30 cellular contexts compared by ENCODE assay signal in genomic region chr5:131987251-131987650, GRCh38. TPM values are rescaled to one million over a fixed set of nuclear protein-coding genes. Genes with fewer than 3 reads are reported as not detected.
"Had no signal": no experiment of that assay in that cellular context is flagged by ENCODE, and none has a peak within 500 bp of the region (broad histone marks: within the 10 kb centered on the region; RNA-seq: fewer than 3 reads in every experiment).

No MANE protein-coding gene starts in this region.

- DNase-seq: activated CD4-positive, alpha-beta T cell treated with anti-CD3 and anti-CD28 coated beads for 36 hours; activated CD4-positive, CD25-positive, alpha-beta regulatory T cell; activated CD8-positive, alpha-beta memory T cell treated with anti-CD3 and anti-CD28 coated beads, Interleukin-2, amount 10 ng/mL, durations not matched to agents 7 days and 5 days; activated CD8-positive, alpha-beta T cell treated with anti-CD3 and anti-CD28 coated beads, Interleukin-2, amount 10 ng/mL, durations not matched to agents 7 days and 5 days; activated effector memory CD4-positive, alpha-beta T cell treated with anti-CD3 and anti-CD28 coated beads, Interleukin-2, amount 50 U/mL, for 16 hours; activated naive CD4-positive, alpha-beta T cell treated with anti-CD3 and anti-CD28 coated beads, Interleukin-2, amount 10 ng/mL, durations not matched to agents 7 days and 5 days; activated naive CD8-positive, alpha-beta T cell treated with anti-CD3 and anti-CD28 coated beads, Interleukin-2, amount 50 U/mL, for 24 hours; anterior cingulate cortex; body of pancreas; effector CD4-positive, alpha-beta T cell; foreskin keratinocyte; heart left ventricle; left ventricle myocardium inferior; mucosa of descending colon; right lobe of liver; stimulated activated CD4-positive, alpha-beta T cell treated with anti-CD3 and anti-CD28 coated beads, Interleukin-4, amount 100 ng/mL, for 1 hour; stimulated activated naive CD8-positive, alpha-beta T cell treated with anti-CD3 and anti-CD28 coated beads, Interleukin-15, amount 100 ng/mL, for 72 hours; T-helper 1 cell; tibial artery; upper lobe of right lung had no signal

- H3K9me3 Mint-ChIP-seq: activated naive CD4-positive, alpha-beta T cell treated with anti-CD3 and anti-CD28 coated beads, Interleukin-2, amount 10 ng/mL, durations not matched to agents 7 days and 5 days; activated naive CD8-positive, alpha-beta T cell treated with anti-CD3 and anti-CD28 coated beads, Interleukin-2, amount 50 U/mL, for 24 hours; dendritic cell treated with granulocyte-macrophage colony-stimulating factor and Interleukin-4, amounts not matched to agents 40 ng/mL and 50 ng/mL, for 4 days; natural killer cell treated with Interleukin-12 subunit alpha and Interleukin-12 subunit beta and Interleukin-15 and Interleukin-18, amount 100 ng/mL, for 72 hours; stimulated activated naive CD8-positive, alpha-beta T cell treated with anti-CD3 and anti-CD28 coated beads, Interleukin-15, amount 100 ng/mL, for 72 hours had no signal

- H3K27me3 ChIP-seq: body of pancreas, esophagus muscularis mucosa, heart left ventricle, neutrophil, right lobe of liver, tibial artery, upper lobe of right lung had no signal

- H3K4me3 ChIP-seq: body of pancreas, esophagus muscularis mucosa, heart left ventricle, left ventricle myocardium inferior, mucosa of descending colon, right lobe of liver, tibial artery, upper lobe of right lung had no signal

- H3K27ac Mint-ChIP-seq: activated CD4-positive, alpha-beta T cell treated with anti-CD3 and anti-CD28 coated beads for 36 hours; activated CD8-positive, alpha-beta memory T cell treated with anti-CD3 and anti-CD28 coated beads, Interleukin-2, amount 10 ng/mL, durations not matched to agents 7 days and 5 days; activated naive CD4-positive, alpha-beta T cell treated with anti-CD3 and anti-CD28 coated beads, Interleukin-2, amount 10 ng/mL, durations not matched to agents 7 days and 5 days; activated naive CD8-positive, alpha-beta T cell treated with anti-CD3 and anti-CD28 coated beads, Interleukin-2, amount 50 U/mL, for 24 hours; dendritic cell treated with granulocyte-macrophage colony-stimulating factor and Interleukin-4, amounts not matched to agents 40 ng/mL and 50 ng/mL, for 4 days; natural killer cell treated with Interleukin-12 subunit alpha and Interleukin-12 subunit beta and Interleukin-15 and Interleukin-18, amount 100 ng/mL, for 72 hours; progenitor cell of endocrine pancreas; stimulated activated naive CD8-positive, alpha-beta T cell treated with anti-CD3 and anti-CD28 coated beads, Interleukin-15, amount 100 ng/mL, for 72 hours had no signal

- H3K27ac ChIP-seq: body of pancreas, esophagus muscularis mucosa, foreskin keratinocyte, heart left ventricle, left ventricle myocardium inferior, neutrophil, right lobe of liver, tibial artery, upper lobe of right lung had no signal

- H3K36me3 Mint-ChIP-seq: activated CD8-positive, alpha-beta memory T cell treated with anti-CD3 and anti-CD28 coated beads, Interleukin-2, amount 10 ng/mL, durations not matched to agents 7 days and 5 days; activated naive CD4-positive, alpha-beta T cell treated with anti-CD3 and anti-CD28 coated beads, Interleukin-2, amount 10 ng/mL, durations not matched to agents 7 days and 5 days; natural killer cell treated with Interleukin-12 subunit alpha and Interleukin-12 subunit beta and Interleukin-15 and Interleukin-18, amount 100 ng/mL, for 72 hours had no signal

- H3K4me1 ChIP-seq: body of pancreas, foreskin keratinocyte, heart left ventricle, right lobe of liver had no signal

- H3K4me3 Mint-ChIP-seq: activated CD4-positive, alpha-beta T cell treated with anti-CD3 and anti-CD28 coated beads for 36 hours; activated CD8-positive, alpha-beta memory T cell treated with anti-CD3 and anti-CD28 coated beads, Interleukin-2, amount 10 ng/mL, durations not matched to agents 7 days and 5 days; activated CD8-positive, alpha-beta T cell treated with anti-CD3 and anti-CD28 coated beads, Interleukin-2, amount 10 ng/mL, durations not matched to agents 7 days and 5 days; activated naive CD4-positive, alpha-beta T cell treated with anti-CD3 and anti-CD28 coated beads, Interleukin-2, amount 10 ng/mL, durations not matched to agents 7 days and 5 days; activated naive CD8-positive, alpha-beta T cell treated with anti-CD3 and anti-CD28 coated beads, Interleukin-2, amount 50 U/mL, for 24 hours; dendritic cell treated with granulocyte-macrophage colony-stimulating factor and Interleukin-4, amounts not matched to agents 40 ng/mL and 50 ng/mL, for 4 days; natural killer cell treated with Interleukin-12 subunit alpha and Interleukin-12 subunit beta and Interleukin-15 and Interleukin-18, amount 100 ng/mL, for 72 hours; stimulated activated naive CD8-positive, alpha-beta T cell treated with anti-CD3 and anti-CD28 coated beads, Interleukin-15, amount 100 ng/mL, for 72 hours had no signal

- ATAC-seq: activated CD4-positive, alpha-beta T cell treated with anti-CD3 and anti-CD28 coated beads for 36 hours; activated CD8-positive, alpha-beta memory T cell treated with anti-CD3 and anti-CD28 coated beads, Interleukin-2, amount 10 ng/mL, durations not matched to agents 7 days and 5 days; activated CD8-positive, alpha-beta T cell treated with anti-CD3 and anti-CD28 coated beads, Interleukin-2, amount 10 ng/mL, durations not matched to agents 7 days and 5 days; activated naive CD8-positive, alpha-beta T cell treated with anti-CD3 and anti-CD28 coated beads, Interleukin-2, amount 50 U/mL, for 24 hours; body of pancreas; foreskin keratinocyte; heart left ventricle; mucosa of descending colon; right lobe of liver; stimulated activated naive CD8-positive, alpha-beta T cell treated with anti-CD3 and anti-CD28 coated beads, Interleukin-15, amount 100 ng/mL, for 72 hours had no signal

- H3K36me3 ChIP-seq: esophagus muscularis mucosa, heart left ventricle, left ventricle myocardium inferior, neutrophil, right lobe of liver, tibial artery, upper lobe of right lung had no signal

- H3K9me3 ChIP-seq: body of pancreas, esophagus muscularis mucosa, heart left ventricle, left ventricle myocardium inferior, mucosa of descending colon, neutrophil, right lobe of liver, tibial artery, upper lobe of right lung had no signal

- H3K27me3 Mint-ChIP-seq: activated CD4-positive, alpha-beta T cell treated with anti-CD3 and anti-CD28 coated beads for 36 hours; activated CD8-positive, alpha-beta memory T cell treated with anti-CD3 and anti-CD28 coated beads, Interleukin-2, amount 10 ng/mL, durations not matched to agents 7 days and 5 days; activated naive CD8-positive, alpha-beta T cell treated with anti-CD3 and anti-CD28 coated beads, Interleukin-2, amount 50 U/mL, for 24 hours; stimulated activated naive CD8-positive, alpha-beta T cell treated with anti-CD3 and anti-CD28 coated beads, Interleukin-15, amount 100 ng/mL, for 72 hours had no signal

RNA-seq across cellular contexts. Expression of gene ACSL6, which starts 24.2 kb away (rescaled TPM):
- total RNA-seq: osteocyte had no signal

RNA-seq across cellular contexts. Expression of gene MEIKIN, which starts 41.8 kb away (rescaled TPM):
- total RNA-seq: activated CD4-positive, alpha-beta T cell treated with anti-CD3 and anti-CD28 coated beads for 36 hours; activated CD8-positive, alpha-beta memory T cell treated with anti-CD3 and anti-CD28 coated beads, Interleukin-2, amount 10 ng/mL, durations not matched to agents 7 days and 5 days; activated CD8-positive, alpha-beta T cell treated with anti-CD3 and anti-CD28 coated beads, Interleukin-2, amount 10 ng/mL, durations not matched to agents 7 days and 5 days; cerebellum; esophagus muscularis mucosa; foreskin keratinocyte; left ventricle myocardium inferior; lung microvascular endothelial cell; mucosa of descending colon; myocyte; natural killer cell treated with Interleukin-12 subunit alpha and Interleukin-12 subunit beta and Interleukin-15 and Interleukin-18, amount 100 ng/mL, for 72 hours; osteocyte; progenitor cell of endocrine pancreas; renal cortical epithelial cell; upper lobe of right lung had no signal
- polyA plus RNA-seq: foreskin keratinocyte had no signal
